10 cellular contexts compared by ENCODE assay signal in genomic region chr1:84166797-84167196, GRCh38. TPM values are rescaled to one million over a fixed set of nuclear protein-coding genes. Genes with fewer than 3 reads are reported as not detected.
DNase-seq lines count a peak whose midpoint lies in the region; ATAC-seq and TF ChIP-seq lines count a peak whose summit lies in the region.
"Had no signal": no experiment of that assay in that cellular context is flagged by ENCODE, and none has a peak within 500 bp of the region (broad histone marks: within the 10 kb centered on the region; RNA-seq: fewer than 3 reads in every experiment).

No MANE protein-coding gene starts in this region.

- peaks cover 45% of the 10 kb centered on the region for H3K4me1 Mint-ChIP-seq in T-helper 1 cell treated with Interleukin-12 subunit alpha and Interleukin-12 subunit beta and Interleukin-4 antibody, amounts not matched to agents 30 μg/mL and 1 μg/mL, for 36 hours (ENCODE audit: low read depth)
- no peaks in the 10 kb centered on the region for H3K4me1 Mint-ChIP-seq in Caco-2 (ENCODE audit: low read depth, unreplicated experiment)

- in situ Hi-C loops in GM23248 (cut with MboI) = loop anchor here (25.0 kb wide), 1 partner anchor 446 kb away; no protein-coding TSS in a partner anchor

- no peaks in the 10 kb centered on the region for H3K9me3 Mint-ChIP-seq in T-helper 1 cell treated with Interleukin-12 subunit alpha and Interleukin-12 subunit beta and Interleukin-4 antibody, amounts not matched to agents 30 μg/mL and 1 μg/mL, for 36 hours
- H3K9me3 Mint-ChIP-seq in Caco-2 (ENCODE audit: unreplicated experiment) = no peaks in the 10 kb centered on the region

- H3K4me3 Mint-ChIP-seq in T-helper 1 cell treated with Interleukin-12 subunit alpha and Interleukin-12 subunit beta and Interleukin-4 antibody, amounts not matched to agents 30 μg/mL and 1 μg/mL, for 36 hours = peak overlapping the region; percentile 27
- H3K4me3 Mint-ChIP-seq in Caco-2 (ENCODE audit: unreplicated experiment) = no peak overlapping the region

- no TSS peak for BruUV-seq in Caco-2 (replicated peaks; lab: Mats Ljungman, UMichigan)

- no peaks in the 10 kb centered on the region for H3K9me2 ChIP-seq in GM23248 (ENCODE audit: insufficient read depth)

- peaks cover 10% of the 10 kb centered on the region for H3K36me3 Mint-ChIP-seq in T-helper 1 cell treated with Interleukin-12 subunit alpha and Interleukin-12 subunit beta and Interleukin-4 antibody, amounts not matched to agents 30 μg/mL and 1 μg/mL, for 36 hours (ENCODE audit: low read depth)
- H3K36me3 Mint-ChIP-seq in Caco-2 (ENCODE audit: insufficient read depth, unreplicated experiment) = no peaks in the 10 kb centered on the region

- DNase-seq in BE2C = no peak
- no peak for DNase-seq in ecto neural progenitor cell (ENCODE audit: low spot score)
- no peak for DNase-seq in pons (ENCODE audit: low spot score)
- DNase-seq in GM23248 = no peak
- DNase-seq in Caco-2 = no peak
- DNase-seq: AML-193, IMR-90 had no signal

- H3K4me2 ChIP-seq in GM23248 (ENCODE audit: unreplicated experiment) = no peak overlapping the region

- H3K4me3 ChIP-seq in BE2C (ENCODE audit: low read depth, low read length) = peak overlapping the region; percentile 66
- no peak overlapping the region for H3K4me3 ChIP-seq in GM23248
- H3K4me3 ChIP-seq in Caco-2 (ENCODE audit: low read depth, low read length) = no peak overlapping the region

- no peak overlapping the region for H3K27ac Mint-ChIP-seq in T-helper 1 cell treated with Interleukin-12 subunit alpha and Interleukin-12 subunit beta and Interleukin-4 antibody, amounts not matched to agents 30 μg/mL and 1 μg/mL, for 36 hours
- no peak overlapping the region for H3K27ac Mint-ChIP-seq in Caco-2 (ENCODE audit: unreplicated experiment)

- H3K79me2 ChIP-seq in GM23248 (ENCODE audit: insufficient read depth) = no peaks in the 10 kb centered on the region

- no peaks in the 10 kb centered on the region for H3K27me3 Mint-ChIP-seq in T-helper 1 cell treated with Interleukin-12 subunit alpha and Interleukin-12 subunit beta and Interleukin-4 antibody, amounts not matched to agents 30 μg/mL and 1 μg/mL, for 36 hours (ENCODE audit: low read depth)
- H3K27me3 Mint-ChIP-seq in Caco-2 (ENCODE audit: insufficient read depth, unreplicated experiment) = no peaks in the 10 kb centered on the region

- ATAC-seq in GM19351 (IDR thresholded peaks at IDR 0.05; ENCODE audit: unreplicated experiment) (peak; percentile 95), HG02885 (IDR thresholded peaks at IDR 0.05; ENCODE audit: poor library complexity, unreplicated experiment) (peak; percentile 84)

- no peaks in the 10 kb centered on the region for H4K20me1 ChIP-seq in GM23248 (ENCODE audit: insufficient read depth)

- POLR2A ChIA-PET in Caco-2 (lab: Charles Lee) = no interaction called here

- H3K27me3 ChIP-seq in BE2C (no peaks in the 10 kb centered on the region), GM23248 (replicated peaks; ENCODE audit: insufficient read depth) (no peaks in the 10 kb centered on the region), Caco-2 (replicated peaks; ENCODE audit: control insufficient read depth, insufficient read depth, low read length) (no peaks in the 10 kb centered on the region)

- no peak overlapping the region for H2AFZ ChIP-seq in GM23248

- WGBS in GM23248 (ENCODE audit: low coverage in 1 of 2, low lambda C conversion rate in 2 of 2, missing lambda C conversion rate in 2 of 2), 2 experiments = 100% methylated on average over 1 of the region's 1 CpG

- CTCF ChIA-PET in Caco-2 (lab: Charles Lee) = no interaction called here

- H3F3A ChIP-seq in GM23248 (ENCODE audit: insufficient read depth) = no peaks in the 10 kb centered on the region

- intact Hi-C loops in Caco-2 (cut with micrococcal nuclease; ENCODE audit: unreplicated experiment) = no loop called here

- no peaks in the 10 kb centered on the region for H3K9me3 ChIP-seq in BE2C
- no peaks in the 10 kb centered on the region for H3K9me3 ChIP-seq in GM23248 (ENCODE audit: low read depth)
- no peaks in the 10 kb centered on the region for H3K9me3 ChIP-seq in Caco-2

- H3K4me1 ChIP-seq in BE2C = no peaks in the 10 kb centered on the region
- H3K4me1 ChIP-seq in GM23248 (ENCODE audit: insufficient read depth) = peaks cover 7% of the 10 kb centered on the region
- no peaks in the 10 kb centered on the region for H3K4me1 ChIP-seq in Caco-2

- H3K9ac ChIP-seq in GM23248 = no peak overlapping the region

- H3K36me3 ChIP-seq in BE2C (no peaks in the 10 kb centered on the region), GM23248 (ENCODE audit: low read depth) (no peaks in the 10 kb centered on the region), Caco-2 (ENCODE audit: control insufficient read depth, insufficient read depth, low read length) (no peaks in the 10 kb centered on the region)

- TF ChIP-seq CTCF in BE2C (IDR thresholded peaks at IDR 0.05; ENCODE audit: low read depth, low read length) = no peak
- no peak for TF ChIP-seq CTCF in Caco-2 (IDR thresholded peaks at IDR 0.05; ENCODE audit: insufficient read depth in 1 of 2, low read depth in 1 of 2, low read length in 1 of 2, severe bottlenecking in 1 of 2, unreplicated experiment in 1 of 2)

- no peak overlapping the region for H3K27ac ChIP-seq in GM23248

RNA-seq across cellular contexts. Expression of gene PRKACB, which starts 22.7 kb away (rescaled TPM):
- 24.5 TPM for polyA plus RNA-seq in BE2C (2012; ENCODE audit: insufficient read depth, insufficient read length, low read depth)
- 21.9 and 23.9 TPM in 2 replicates for total RNA-seq in GM23248 (2014; rRNA removed; shearing (Covaris generic))
- polyA plus RNA-seq in GM23248 (2016; fragmentation: Nextera tagmentation; extraction: Ambion mirVana) = 24.9 and 25.6 TPM in 2 replicates
- 3.2 and 3.4 TPM in 2 replicates for total RNA-seq in Caco-2 (2022)
